Comparison of ENCODE assay signal across 21 cellular contexts in the genomic region with DNA sequence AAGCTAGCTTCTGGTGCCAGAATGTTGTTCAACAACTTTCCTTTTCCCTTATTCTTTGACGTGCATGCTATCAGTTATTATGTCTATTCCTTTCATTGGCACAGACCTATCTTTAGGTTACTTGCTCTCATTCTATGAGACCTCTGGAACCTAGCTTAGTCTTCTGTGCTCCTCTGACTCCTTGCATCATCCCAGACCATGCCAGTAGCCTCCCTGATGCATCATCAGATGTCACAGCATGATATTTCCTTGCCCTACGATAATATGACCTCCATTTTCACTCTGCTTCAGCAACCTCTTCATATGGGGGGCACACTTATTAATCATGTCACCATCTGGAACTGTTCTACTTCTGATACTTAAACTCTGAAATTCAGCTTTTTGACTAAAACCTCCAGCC.
"Had no signal": no experiment of that assay in that cellular context is flagged by ENCODE, and none has a peak within 500 bp of the region (broad histone marks: within the 10 kb centered on the region; RNA-seq: fewer than 3 reads in every experiment).

No MANE protein-coding gene starts in this region.

- H2AFZ ChIP-seq: hepatocyte, neural progenitor cell had no signal

- ATAC-seq: heart left ventricle, left lobe of liver, right cardiac atrium had no signal

- H3K4me1 ChIP-seq: heart left ventricle, neural progenitor cell, prostate gland, sigmoid colon, stomach, thyroid gland, vagina had no signal

- H3K4me2 ChIP-seq: hepatocyte, neural progenitor cell, smooth muscle cell had no signal

- H3K79me2 ChIP-seq: hepatocyte had no signal

- H3K27me3 ChIP-seq: hepatocyte, neural progenitor cell, sigmoid colon, vagina had no signal

- FAIRE-seq: frontal cortex, kidney had no signal

- H3K27ac ChIP-seq: heart left ventricle, hepatocyte, neural progenitor cell, prostate gland, sigmoid colon, stomach, thyroid gland, vagina had no signal

- H3K4me3 ChIP-seq: heart left ventricle, hepatocyte, lung, neural progenitor cell, prostate gland, sigmoid colon, smooth muscle cell, stomach, thyroid gland, vagina had no signal

- DNase-seq: cortex of kidney; heart left ventricle; kidney; naive B cell; right cardiac atrium; sigmoid colon; stimulated activated CD4-positive, alpha-beta T cell treated with anti-CD3 and anti-CD28 coated beads, Interleukin-12 subunit alpha, Interleukin-12 subunit beta, amount 100 ng/mL, for 4 hours; stimulated activated CD4-positive, alpha-beta T cell treated with anti-CD3 and anti-CD28 coated beads, Interleukin-1b, Interleukin-23, amount 100 ng/mL, for 48 hours; stimulated activated CD4-positive, alpha-beta T cell treated with anti-CD3 and anti-CD28 coated beads, Interleukin-4, amount 100 ng/mL, for 1 hour; stimulated activated CD8-positive, alpha-beta memory T cell treated with anti-CD3 and anti-CD28 coated beads, Interleukin-4, amount 100 ng/mL, for 48 hours; stimulated activated naive CD4-positive, alpha-beta T cell treated with Interleukin-2 at 50 U/mL for 16 hours; stomach; thyroid gland had no signal

- H3K9me3 ChIP-seq: heart left ventricle, prostate gland, sigmoid colon, stomach, thyroid gland, vagina had no signal

- H3K9ac ChIP-seq: neural progenitor cell had no signal

- H3K36me3 ChIP-seq: heart left ventricle, neural progenitor cell, prostate gland, sigmoid colon, stomach, thyroid gland, vagina had no signal
